25 cellular contexts compared by ENCODE assay signal in the genomic region with DNA sequence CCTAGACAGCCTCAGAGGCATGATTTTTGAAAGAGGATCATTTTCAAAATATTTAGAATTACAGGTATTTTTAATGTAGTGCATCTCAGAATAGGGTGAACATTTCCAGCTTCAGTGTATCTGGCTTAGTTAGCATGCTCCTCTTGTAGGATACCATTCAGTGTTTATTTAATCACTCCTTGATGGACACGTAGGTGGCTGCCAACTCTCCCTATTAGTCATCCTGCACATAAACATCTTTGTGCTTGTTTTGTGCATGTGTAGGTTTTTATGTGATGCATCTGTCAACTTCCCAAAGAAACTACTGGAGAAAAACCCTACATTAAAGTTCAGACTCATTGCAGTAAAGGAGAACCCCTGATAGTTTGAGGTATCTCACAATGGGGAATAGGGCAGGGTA. TPM values are rescaled to one million over a fixed set of nuclear protein-coding genes. Genes with fewer than 3 reads are reported as not detected.
DNase-seq lines count a peak whose midpoint lies in the region; ATAC-seq and TF ChIP-seq lines count a peak whose summit lies in the region.
"Had no signal": no experiment of that assay in that cellular context is flagged by ENCODE, and none has a peak within 500 bp of the region (broad histone marks: within the 10 kb centered on the region; RNA-seq: fewer than 3 reads in every experiment).

No MANE protein-coding gene starts in this region.

- no peak for ATAC-seq in HG03354 (IDR thresholded peaks at IDR 0.05; ENCODE audit: poor library complexity, severe bottlenecking, unreplicated experiment)
- no peak for ATAC-seq in GM19397 (IDR thresholded peaks at IDR 0.05; ENCODE audit: unreplicated experiment)
- ATAC-seq: GM23338, heart left ventricle, SK-N-SH treated with all-trans-retinoic acid at 6 μM for 48 hours, WTC11 had no signal

- no peak overlapping the region for H3K27ac Mint-ChIP-seq in osteocyte (ENCODE audit: unreplicated experiment)
- H3K27ac Mint-ChIP-seq: activated naive CD4-positive, alpha-beta T cell treated with anti-CD3 and anti-CD28 coated beads, Interleukin-2, amount 10 ng/mL, durations not matched to agents 7 days and 5 days; CD4-positive, CD25-positive, alpha-beta regulatory T cell; GM23338; WTC11 had no signal

- H3K9me3 Mint-ChIP-seq in osteocyte (ENCODE audit: unreplicated experiment) = no peaks in the 10 kb centered on the region
- H3K9me3 Mint-ChIP-seq: activated naive CD4-positive, alpha-beta T cell treated with anti-CD3 and anti-CD28 coated beads, Interleukin-2, amount 10 ng/mL, durations not matched to agents 7 days and 5 days; GM23338; WTC11 had no signal

- H3K27me3 Mint-ChIP-seq in osteocyte (ENCODE audit: unreplicated experiment) = no peaks in the 10 kb centered on the region

- H3K27ac ChIP-seq in epithelial cell of prostate = no peak overlapping the region
- H3K27ac ChIP-seq: dorsolateral prefrontal cortex, heart left ventricle, stomach, tibial artery had no signal

- no peak overlapping the region for H3K4me3 Mint-ChIP-seq in osteocyte (ENCODE audit: unreplicated experiment)
- H3K4me3 Mint-ChIP-seq: activated naive CD4-positive, alpha-beta T cell treated with anti-CD3 and anti-CD28 coated beads, Interleukin-2, amount 10 ng/mL, durations not matched to agents 7 days and 5 days; CD4-positive, CD25-positive, alpha-beta regulatory T cell; GM23338; WTC11 had no signal

- H3K4me1 Mint-ChIP-seq in osteocyte (ENCODE audit: unreplicated experiment) = no peaks in the 10 kb centered on the region
- H3K4me1 Mint-ChIP-seq: activated naive CD4-positive, alpha-beta T cell treated with anti-CD3 and anti-CD28 coated beads, Interleukin-2, amount 10 ng/mL, durations not matched to agents 7 days and 5 days; CD4-positive, CD25-positive, alpha-beta regulatory T cell had no signal

- H3K36me3 Mint-ChIP-seq in osteocyte (ENCODE audit: unreplicated experiment) = no peaks in the 10 kb centered on the region
- H3K36me3 Mint-ChIP-seq: activated naive CD4-positive, alpha-beta T cell treated with anti-CD3 and anti-CD28 coated beads, Interleukin-2, amount 10 ng/mL, durations not matched to agents 7 days and 5 days; CD4-positive, CD25-positive, alpha-beta regulatory T cell; WTC11 had no signal

- no peak overlapping the region for H3K4me3 ChIP-seq in AG10803 (ENCODE audit: low read length)
- H3K4me3 ChIP-seq: dorsolateral prefrontal cortex, GM23338, heart left ventricle, stomach, tibial artery had no signal

- DNase-seq in AG10803 (ENCODE audit: low read depth) = peak; percentile 8
- DNase-seq in EH (ENCODE audit: low read depth) = peak; percentile 36
- peak; percentile 43 for DNase-seq in NCI-H2029 (lab: John Stamatoyannopoulos, UW)
- DNase-seq in epithelial cell of prostate (ENCODE audit: low read depth, low spot score) = peak; percentile 55
- no peak for DNase-seq in dermis blood vessel endothelial cell
- DNase-seq in osteocyte (ENCODE audit: extremely low spot score, unreplicated experiment) = no peak
- DNase-seq: activated naive CD4-positive, alpha-beta T cell treated with anti-CD3 and anti-CD28 coated beads, Interleukin-2, amount 10 ng/mL, durations not matched to agents 7 days and 5 days; CD4-positive, CD25-positive, alpha-beta regulatory T cell; DMS 273 treated with DMSO at 0.1 percent for 48 hours; dorsolateral prefrontal cortex; heart left ventricle; Kasumi-1; NCI-H1417; NCI-H2107; NCI-H524; posterior cingulate gyrus; stimulated activated CD8-positive, alpha-beta memory T cell treated with anti-CD3 and anti-CD28 coated beads, Interleukin-4, amount 100 ng/mL, for 48 hours; stomach; T-helper 9 cell; tibial artery had no signal

- TF ChIP-seq CTCF in AG10803 (conservative IDR thresholded peaks at IDR 0.05; ENCODE audit: low read length) (no peak), osteocyte (IDR thresholded peaks at IDR 0.05) (no peak)

RNA-seq across cellular contexts. Expression of a gene that starts 52.5 kb away (rescaled TPM):
- total RNA-seq in dermis blood vessel endothelial cell = 15.1 and 25.0 TPM in 2 replicates
- 31.1 and 33.6 TPM in 2 replicates for total RNA-seq in osteocyte

Comparison
In these comparisons a context has a peak if more than half of its experiments do, and no peak if none do; other contexts are left out.
1. DNase-seq: peak in AG10803 (single experiment), EH (single experiment), NCI-H2029 (single experiment) and epithelial cell of prostate (single experiment); none in dermis blood vessel endothelial cell (single experiment) and osteocyte (single experiment).